Comparison of ENCODE assay signal across 15 cellular contexts in the genomic region with DNA sequence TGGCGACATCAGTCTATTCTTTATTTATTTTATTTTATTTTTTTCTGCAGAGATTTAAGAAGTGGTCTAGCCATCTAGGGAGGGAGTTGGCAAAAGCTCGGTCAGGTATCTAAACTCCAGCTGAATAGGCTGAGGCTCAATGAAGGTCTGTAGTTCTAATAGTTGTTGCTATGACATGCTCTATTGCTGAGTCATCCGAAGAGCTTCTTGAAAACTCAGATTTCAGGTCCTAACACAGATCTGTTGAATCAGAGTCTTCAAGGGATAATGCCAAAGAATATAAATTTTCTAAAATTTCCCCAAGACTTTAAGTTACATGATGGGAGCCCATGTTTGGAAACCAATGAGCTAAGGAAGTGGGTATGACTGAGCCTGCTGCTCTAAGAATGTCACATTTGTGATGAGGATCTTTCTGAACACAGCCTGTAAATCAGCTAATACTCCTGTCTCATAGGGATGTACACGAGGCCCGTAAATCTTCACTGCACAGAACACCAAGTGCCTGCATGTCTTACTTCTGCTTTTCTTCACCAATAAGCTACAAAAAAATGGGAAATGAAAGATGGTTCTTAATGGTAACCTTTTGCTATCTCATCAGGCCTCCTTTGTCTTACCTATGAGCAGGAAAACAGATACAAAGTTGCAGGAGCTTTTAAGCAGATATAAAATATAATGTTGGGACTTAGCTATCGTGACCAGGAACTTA.
DNase-seq lines count a peak whose midpoint lies in the region; ATAC-seq and TF ChIP-seq lines count a peak whose summit lies in the region.
"Had no signal": no experiment of that assay in that cellular context is flagged by ENCODE, and none has a peak within 500 bp of the region (broad histone marks: within the 10 kb centered on the region; RNA-seq: fewer than 3 reads in every experiment).

No MANE protein-coding gene starts in this region.

- DNase-seq in NOMO-1 (lab: John Stamatoyannopoulos, UW; ENCODE audit: unreplicated experiment in 2 of 2) (peak; percentile 74 to 98), fibroblast of pulmonary artery (ENCODE audit: low read depth) (peak; percentile 11), HEK293T (ENCODE audit: extremely low spot score) (no peak), germinal center (ENCODE audit: low spot score) (no peak)
- DNase-seq: activated gamma-delta T cell treated with Interleukin-2 at 50 U/mL for 16 hours, aorta, cortex of kidney, GM23248, head of caudate nucleus, SK-N-SH, WERI-Rb-1 had no signal

- CTCF ChIA-PET in HEK293T (lab: Yijun Ruan, JAX), result no interaction called here

- TF ChIP-seq CTCF in fibroblast of pulmonary artery (IDR thresholded peaks at IDR 0.05; ENCODE audit: low read length, missing control alignments), result no peak

- no peak overlapping the region for H3K4me3 ChIP-seq in fibroblast of pulmonary artery (replicated peaks; ENCODE audit: low read depth, low read length)
- H3K4me3 ChIP-seq: GM23248 had no signal

- ATAC-seq in GM18498 (IDR thresholded peaks at IDR 0.05; ENCODE audit: unreplicated experiment) (peak; percentile 62), HG02852 (IDR thresholded peaks at IDR 0.05; ENCODE audit: unreplicated experiment) (peak; percentile 80), GM19397 (IDR thresholded peaks at IDR 0.05; ENCODE audit: unreplicated experiment) (no peak), GM21825 (IDR thresholded peaks at IDR 0.05; ENCODE audit: unreplicated experiment) (no peak)

- POLR2A ChIA-PET in HEK293T (lab: Yijun Ruan, JAX), result no interaction called here

TF ChIP-seq in HEK293T, 16 proteins besides CTCF, POLR2A, EP300 and RAD21:
- no peak for TF ChIP-seq L3MBTL2 (conservative IDR thresholded peaks at IDR 0.05)
- no peak for TF ChIP-seq ZNF384 (IDR thresholded peaks at IDR 0.05)
- no peak for TF ChIP-seq TARDBP (IDR thresholded peaks at IDR 0.05)
- TF ChIP-seq, protein P1, sequence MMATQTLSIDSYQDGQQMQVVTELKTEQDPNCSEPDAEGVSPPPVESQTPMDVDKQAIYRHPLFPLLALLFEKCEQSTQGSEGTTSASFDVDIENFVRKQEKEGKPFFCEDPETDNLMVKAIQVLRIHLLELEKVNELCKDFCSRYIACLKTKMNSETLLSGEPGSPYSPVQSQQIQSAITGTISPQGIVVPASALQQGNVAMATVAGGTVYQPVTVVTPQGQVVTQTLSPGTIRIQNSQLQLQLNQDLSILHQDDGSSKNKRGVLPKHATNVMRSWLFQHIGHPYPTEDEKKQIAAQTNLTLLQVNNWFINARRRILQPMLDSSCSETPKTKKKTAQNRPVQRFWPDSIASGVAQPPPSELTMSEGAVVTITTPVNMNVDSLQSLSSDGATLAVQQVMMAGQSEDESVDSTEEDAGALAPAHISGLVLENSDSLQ (IDR thresholded peaks at IDR 0.05), result no peak
- no peak for TF ChIP-seq ELF4 (IDR thresholded peaks at IDR 0.05)
- no peak for TF ChIP-seq HDGF (IDR thresholded peaks at IDR 0.05; ENCODE audit: borderline replicate concordance)
- TF ChIP-seq LEF1 (IDR thresholded peaks at IDR 0.05; ENCODE audit: borderline replicate concordance), result no peak
- no peak for TF ChIP-seq CTBP1 (IDR thresholded peaks at IDR 0.05; ENCODE audit: borderline replicate concordance)
- TF ChIP-seq SP1 (IDR thresholded peaks at IDR 0.05), result no peak
- no peak for TF ChIP-seq FOXA1 (IDR thresholded peaks at IDR 0.05)
- TF ChIP-seq SUZ12 (IDR thresholded peaks at IDR 0.05), result no peak
- no peak for TF ChIP-seq NFRKB (IDR thresholded peaks at IDR 0.05)
- no peak for TF ChIP-seq FOXM1 (IDR thresholded peaks at IDR 0.05; ENCODE audit: borderline replicate concordance)
- TF ChIP-seq ARNT (IDR thresholded peaks at IDR 0.05), result no peak
- no peak for TF ChIP-seq FOXK2 (IDR thresholded peaks at IDR 0.05)
- no peak for TF ChIP-seq BHLHE40 (IDR thresholded peaks at IDR 0.05; ENCODE audit: borderline replicate concordance)

Comparison
In these comparisons a context has a peak if more than half of its experiments do, and no peak if none do; other contexts are left out.
1. ATAC-seq: peak in GM18498 (single experiment) and HG02852 (single experiment); none in GM19397 (single experiment) and GM21825 (single experiment).
2. DNase-seq: peak in NOMO-1 (2 of 2) and fibroblast of pulmonary artery (single experiment); none in HEK293T (single experiment) and germinal center (single experiment).